Comparison of ENCODE assay signal across 12 cellular contexts in genomic region chr2:72846171-72847095, GRCh38. TPM values are rescaled to one million over a fixed set of nuclear protein-coding genes. Genes with fewer than 3 reads are reported as not detected.
DNase-seq lines count a peak whose midpoint lies in the region; ATAC-seq and TF ChIP-seq lines count a peak whose summit lies in the region.
"Had no signal": no experiment of that assay in that cellular context is flagged by ENCODE, and none has a peak within 500 bp of the region (broad histone marks: within the 10 kb centered on the region; RNA-seq: fewer than 3 reads in every experiment).

No MANE protein-coding gene starts in this region.

- CTCF ChIA-PET in A673 (lab: Charles Lee): interaction anchor here (0.6 kb wide), 1 partner anchor 14 kb away, joined by 11 read pairs; no protein-coding TSS in a partner anchor

- no peak overlapping the region for H2AFZ ChIP-seq in MM.1S (ENCODE audit: low read length)

- intact Hi-C loops in ascending aorta (cut with DNase I) (no loop called here), A673 (cut with micrococcal nuclease; ENCODE audit: unreplicated experiment) (no loop called here)

- H3K36me3 ChIP-seq in MM.1S (replicated peaks; ENCODE audit: insufficient read depth, low read length) (no peaks in the 10 kb centered on the region), ascending aorta (no peaks in the 10 kb centered on the region), A673 (ENCODE audit: insufficient read depth, low read length, poor library complexity, severe bottlenecking) (no peaks in the 10 kb centered on the region)

- H4K20me1 ChIP-seq in MM.1S (ENCODE audit: insufficient read depth, low read length): no peaks in the 10 kb centered on the region

- ATAC-seq in GM18502 (IDR thresholded peaks at IDR 0.05; ENCODE audit: poor library complexity, unreplicated experiment) (peak; percentile 98), GM19455 (IDR thresholded peaks at IDR 0.05; ENCODE audit: unreplicated experiment) (peak; percentile 83), HG02885 (IDR thresholded peaks at IDR 0.05; ENCODE audit: poor library complexity, unreplicated experiment) (peak; percentile 89)
- ATAC-seq: activated T-helper 17 cell treated with anti-CD3 and anti-CD28 coated beads, Interleukin-2, amount 50 U/mL, for 72 hours; Panc1 had no signal

- H3K27ac ChIP-seq in MM.1S (ENCODE audit: low read length): no peak overlapping the region
- H3K27ac ChIP-seq in ascending aorta: no peak overlapping the region
- no peak overlapping the region for H3K27ac ChIP-seq in A673 (ENCODE audit: low read depth, low read length, poor library complexity, severe bottlenecking)
- H3K27ac ChIP-seq: VCaP had no signal

- H3K4me1 ChIP-seq in MM.1S (ENCODE audit: low read length) (peaks cover 8% of the 10 kb centered on the region; the same call in 1 of the 2 replicates), ascending aorta (no peaks in the 10 kb centered on the region), A673 (ENCODE audit: insufficient read depth, low read length, poor library complexity, severe bottlenecking) (no peaks in the 10 kb centered on the region)

- H3K9ac ChIP-seq in MM.1S (ENCODE audit: low read length): no peak overlapping the region

- no peaks in the 10 kb centered on the region for H3K9me2 ChIP-seq in MM.1S (replicated peaks; ENCODE audit: insufficient read depth, low read length)

- TF ChIP-seq CTCF in MM.1S (IDR thresholded peaks at IDR 0.05; ENCODE audit: low read length) (no peak), ascending aorta (IDR thresholded peaks at IDR 0.05) (no peak), A673 (conservative IDR thresholded peaks at IDR 0.05; ENCODE audit: low read depth, low read length) (no peak)

- H3K4me3 ChIP-seq in MM.1S (ENCODE audit: low read length) (no peak overlapping the region), ascending aorta (no peak overlapping the region), A673 (ENCODE audit: low read depth, low read length, poor library complexity, severe bottlenecking) (no peak overlapping the region)

- H3K9me3 ChIP-seq in MM.1S (replicated peaks; ENCODE audit: insufficient read depth, low read length) (no peaks in the 10 kb centered on the region), ascending aorta (no peaks in the 10 kb centered on the region), A673 (ENCODE audit: low read depth, low read length, poor library complexity, severe bottlenecking) (no peaks in the 10 kb centered on the region)

- no peaks in the 10 kb centered on the region for H3K79me2 ChIP-seq in MM.1S (ENCODE audit: low read length)

- H3F3A ChIP-seq in MM.1S (ENCODE audit: insufficient read depth, low read length): no peaks in the 10 kb centered on the region; the same call in 1 of the 2 replicates

- POLR2A ChIA-PET in A673 (lab: Charles Lee; ENCODE audit: low non-redundant PET): no interaction called here

- no TSS peak for BruUV-seq in A673 (replicated peaks; lab: Mats Ljungman, UMichigan)

- H3K4me2 ChIP-seq in MM.1S (ENCODE audit: low read depth, low read length): no peak overlapping the region

- H3K27me3 ChIP-seq in MM.1S (replicated peaks; ENCODE audit: insufficient read depth, low read length): no peaks in the 10 kb centered on the region
- H3K27me3 ChIP-seq in ascending aorta: no peaks in the 10 kb centered on the region
- no peaks in the 10 kb centered on the region for H3K27me3 ChIP-seq in A673 (replicated peaks; ENCODE audit: insufficient read depth, low read depth, low read length, poor library complexity)

- peak; percentile 11 for DNase-seq in MM.1S
- DNase-seq in ascending aorta (ENCODE audit: low spot score in 2 of 2): no peak
- DNase-seq in ecto neural progenitor cell (ENCODE audit: low spot score): no peak
- DNase-seq in NCI-H2107 (lab: John Stamatoyannopoulos, UW): no peak
- DNase-seq in A673 (ENCODE audit: low spot score): no peak
- DNase-seq: NCI-H1417 treated with DMSO at 0.1 percent for 48 hours had no signal

RNA-seq across cellular contexts. Expression of gene EXOC6B, which starts 20.6 kb away (rescaled TPM):
- 32.4 TPM for total RNA-seq in ascending aorta
- total RNA-seq in A673 (2021): 138 and 146 TPM in 2 replicates

RNA-seq across cellular contexts. Expression of gene SPR, which starts 40.8 kb away (rescaled TPM):
- total RNA-seq in ascending aorta (68.3 TPM), A673 (2021) (22.6 and 25.6 TPM in 2 replicates)
